8 cellular contexts compared by ENCODE assay signal in genomic region chr6:25278557-25278913, GRCh38. TPM values are rescaled to one million over a fixed set of nuclear protein-coding genes. Genes with fewer than 3 reads are reported as not detected.
A peak's percentile ranks its signal among the peaks of the same experiment; 100 is the strongest.
DNase-seq lines count a peak whose midpoint lies in the region; ATAC-seq and TF ChIP-seq lines count a peak whose summit lies in the region.

No MANE protein-coding gene starts in this region.

- no peaks in the 10 kb centered on the region for H3K36me3 Mint-ChIP-seq in CD4-positive, alpha-beta T cell (ENCODE audit: low read depth)

- no peak overlapping the region for H2BK120ac ChIP-seq in mesendoderm (ENCODE audit: low read depth, low read length)

- H4K8ac ChIP-seq in mesendoderm (ENCODE audit: low read depth, low read length): no peak overlapping the region

- H3K27ac Mint-ChIP-seq in CD4-positive, alpha-beta T cell: peak overlapping the region; percentile 79

- POLR2A ChIA-PET in CD4-positive, alpha-beta T cell (lab: Charles Lee): interaction anchor here (0.8 to 3.2 kb wide), 7 partner anchors 13 to 321 kb away, joined by 3 to 34 read pairs (median 11); no protein-coding TSS in a partner anchor

- ATAC-seq in CD4-positive, alpha-beta T cell (ENCODE audit: poor library complexity): peak; percentile 8
- peak; percentile 22 for ATAC-seq in GM21381 (IDR thresholded peaks at IDR 0.05; ENCODE audit: unreplicated experiment)

- WGBS in mesendoderm (ENCODE audit: extremely low coverage, insufficient coverage, low lambda C conversion rate): no CpG with 5 or more reads among the region's 15 CpGs

- no peak overlapping the region for H2BK15ac ChIP-seq in mesendoderm (replicated peaks; ENCODE audit: low read depth)

- no peaks in the 10 kb centered on the region for H3K27me3 ChIP-seq in CD4-positive, alpha-beta T cell (ENCODE audit: control insufficient read depth, insufficient read depth, low read length)
- no peaks in the 10 kb centered on the region for H3K27me3 ChIP-seq in mesendoderm (ENCODE audit: insufficient read depth, low read length, poor library complexity)

- DNase-seq in CD4-positive, alpha-beta T cell: no peak
- no peak for DNase-seq in cardiac fibroblast (ENCODE audit: low read depth in 2 of 2)
- peak; percentile 71 for DNase-seq in mesendoderm
- no peak for DNase-seq in OCI-M2 (lab: John Stamatoyannopoulos, UW; ENCODE audit: unreplicated experiment)
- DNase-seq in GM13976 (ENCODE audit: low spot score): no peak
- DNase-seq in NCI-H2171 treated with DMSO at 0.1 percent for 48 hours (lab: John Stamatoyannopoulos, UW): no peak

- H2BK5ac ChIP-seq in mesendoderm (ENCODE audit: low read length): no peak overlapping the region

- no peaks in the 10 kb centered on the region for H3K9me3 Mint-ChIP-seq in CD4-positive, alpha-beta T cell

- H3K4me3 ChIP-seq in cardiac fibroblast (replicated peaks in 1 of 2; ENCODE audit: low read depth in 2 of 2, low read length in 2 of 2): peak overlapping the region; percentile 78 to 91
- peak overlapping the region; percentile 70 for H3K4me3 ChIP-seq in mesendoderm (ENCODE audit: low read length)

- peak overlapping the region; percentile 88 for H3K9ac ChIP-seq in mesendoderm (ENCODE audit: low read length)

- in situ Hi-C loops in GM13976 (cut with MboI; ENCODE audit: low sequenced_read_pairs, unreplicated experiment): no loop called here

- H3K79me1 ChIP-seq in mesendoderm (ENCODE audit: low read length): peaks cover 7% of the 10 kb centered on the region

- no peaks in the 10 kb centered on the region for H3K36me3 ChIP-seq in mesendoderm (ENCODE audit: control insufficient read depth, insufficient read depth, low read length)

- H3K4me2 ChIP-seq in mesendoderm (ENCODE audit: low read length): peak overlapping the region; percentile 93

- no peaks in the 10 kb centered on the region for H3K9me3 ChIP-seq in CD4-positive, alpha-beta T cell (ENCODE audit: control insufficient read depth, low read length)

- no peak overlapping the region for H3K23ac ChIP-seq in mesendoderm (ENCODE audit: low read length)

- H3K4me3 Mint-ChIP-seq in CD4-positive, alpha-beta T cell: peak overlapping the region; percentile 93

- H3K4me1 Mint-ChIP-seq in CD4-positive, alpha-beta T cell (ENCODE audit: low read depth): peaks cover 47% of the 10 kb centered on the region

- intact Hi-C loops in CD4-positive, alpha-beta T cell (cut with DNase I, micrococcal nuclease): loop anchor here in 1 of 2 experiments (1.0 to 5.0 kb wide), 3 partner anchors 89 to 212 kb away; no protein-coding TSS in a partner anchor

- CTCF ChIA-PET in CD4-positive, alpha-beta T cell (lab: Charles Lee): interaction anchor here (0.8 to 4.5 kb wide), 9 partner anchors 9 to 324 kb away, joined by 3 to 27 read pairs (median 5); no protein-coding TSS in a partner anchor

- peak overlapping the region; percentile 53 for H3K27ac ChIP-seq in CD4-positive, alpha-beta T cell (ENCODE audit: low read depth, low read length)
- H3K27ac ChIP-seq in mesendoderm (ENCODE audit: low read depth, low read length): no peak overlapping the region

- peak overlapping the region; percentile 81 for H3K18ac ChIP-seq in mesendoderm (ENCODE audit: low read length)

- H3K4ac ChIP-seq in mesendoderm (ENCODE audit: low read depth, low read length): no peak overlapping the region

- H3K79me2 ChIP-seq in mesendoderm (ENCODE audit: control insufficient read depth, insufficient read depth, low read length): peaks cover 9% of the 10 kb centered on the region

- no peak overlapping the region for H2AK5ac ChIP-seq in mesendoderm (ENCODE audit: low read length)

- H3K56ac ChIP-seq in mesendoderm (ENCODE audit: low read length): peak overlapping the region; percentile 82

- TF ChIP-seq CTCF in CD4-positive, alpha-beta T cell (IDR thresholded peaks at IDR 0.05): no peak
- no peak for TF ChIP-seq CTCF in cardiac fibroblast (IDR thresholded peaks at IDR 0.05; ENCODE audit: low read depth, low read length)
- no peak for TF ChIP-seq CTCF in GM13976 (IDR thresholded peaks at IDR 0.05; ENCODE audit: borderline replicate concordance, control extremely low read depth, extremely low read depth, insufficient read depth, missing control alignments)

- H3K4me1 ChIP-seq in mesendoderm (ENCODE audit: control insufficient read depth, low read depth, low read length): peaks cover 12% of the 10 kb centered on the region

- H3K27me3 Mint-ChIP-seq in CD4-positive, alpha-beta T cell: peaks cover 7% of the 10 kb centered on the region

- no peak overlapping the region for H4K5ac ChIP-seq in mesendoderm (ENCODE audit: low read length)

- no peak for TF ChIP-seq EP300 in Ishikawa (IDR thresholded peaks at IDR 0.05; ENCODE audit: borderline replicate concordance)

- TF ChIP-seq RAD21 in Ishikawa (IDR thresholded peaks at IDR 0.05; ENCODE audit: low read depth): no peak

TF ChIP-seq in Ishikawa, 13 proteins besides CTCF, POLR2A, EP300 and RAD21:
- no peak for TF ChIP-seq ZBTB7A (IDR thresholded peaks at IDR 0.05; ENCODE audit: low read depth)
- TF ChIP-seq, protein P1, sequence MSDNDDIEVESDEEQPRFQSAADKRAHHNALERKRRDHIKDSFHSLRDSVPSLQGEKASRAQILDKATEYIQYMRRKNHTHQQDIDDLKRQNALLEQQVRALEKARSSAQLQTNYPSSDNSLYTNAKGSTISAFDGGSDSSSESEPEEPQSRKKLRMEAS (IDR thresholded peaks at IDR 0.05): peak; percentile 26; the same call in 1 of the 2 replicates
- TF ChIP-seq, protein P2, sequence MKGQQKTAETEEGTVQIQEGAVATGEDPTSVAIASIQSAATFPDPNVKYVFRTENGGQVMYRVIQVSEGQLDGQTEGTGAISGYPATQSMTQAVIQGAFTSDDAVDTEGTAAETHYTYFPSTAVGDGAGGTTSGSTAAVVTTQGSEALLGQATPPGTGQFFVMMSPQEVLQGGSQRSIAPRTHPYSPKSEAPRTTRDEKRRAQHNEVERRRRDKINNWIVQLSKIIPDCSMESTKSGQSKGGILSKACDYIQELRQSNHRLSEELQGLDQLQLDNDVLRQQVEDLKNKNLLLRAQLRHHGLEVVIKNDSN (IDR thresholded peaks at IDR 0.05): 0 out of 2 replicates have a peak, but pooled peaks have one; percentile 16

RNA-seq across cellular contexts. Expression of gene CARMIL1, which starts 0.6 kb away (rescaled TPM):
- 1 to 10 TPM; 3.9 to 4.7 TPM for total RNA-seq in CD4-positive, alpha-beta T cell
- polyA plus RNA-seq in mesendoderm (2013, experiment 1 of 2): 15.5 TPM
- 18.4 TPM for polyA plus RNA-seq in mesendoderm (2013, experiment 2 of 2)
